Comparison of ENCODE assay signal across 9 cellular contexts in the genomic region with DNA sequence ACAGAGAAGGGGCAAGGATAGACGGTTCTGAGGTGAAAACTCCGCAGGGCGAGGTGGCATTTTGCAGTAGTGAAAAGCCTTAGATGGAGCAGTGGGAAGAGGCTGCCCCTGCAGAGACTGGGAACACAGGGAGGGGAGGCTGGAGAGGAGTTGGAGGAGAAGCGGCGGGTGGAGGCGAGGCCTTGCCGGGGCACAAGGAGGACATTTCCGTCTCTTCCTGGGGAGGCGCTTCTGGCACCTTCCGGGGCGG. TPM values are rescaled to one million over a fixed set of nuclear protein-coding genes. Genes with fewer than 3 reads are reported as not detected.
DNase-seq lines count a peak whose midpoint lies in the region; ATAC-seq and TF ChIP-seq lines count a peak whose summit lies in the region.
"Had no signal": no experiment of that assay in that cellular context is flagged by ENCODE, and none has a peak within 500 bp of the region (broad histone marks: within the 10 kb centered on the region; RNA-seq: fewer than 3 reads in every experiment).

No MANE protein-coding gene starts in this region.

- H3K27me3 ChIP-seq in GM23248 (replicated peaks; ENCODE audit: insufficient read depth), result no peaks in the 10 kb centered on the region

- H3K9ac ChIP-seq in GM23248 (peak overlapping the region; percentile 91), SK-N-MC (ENCODE audit: insufficient read length) (peak overlapping the region; percentile 71)

- no peaks in the 10 kb centered on the region for H3K27me3 Mint-ChIP-seq in stimulated activated naive CD8-positive, alpha-beta T cell treated with anti-CD3 and anti-CD28 coated beads, Interleukin-15, amount 100 ng/mL, for 72 hours

- H3K4me3 ChIP-seq in GM23248 (peak overlapping the region; percentile 71), SK-N-MC (peak overlapping the region; percentile 71), foreskin fibroblast (ENCODE audit: low read depth in 1 of 2, low read length in 2 of 2) (peak overlapping the region; percentile 29 to 42)

- 12 to 13% methylated on average over 7 to 11 of the region's 11 CpGs for WGBS in GM23248 (ENCODE audit: low coverage in 1 of 2, low lambda C conversion rate in 2 of 2, missing lambda C conversion rate in 2 of 2), 2 experiments

- H3K9me3 ChIP-seq in GM23248 (ENCODE audit: low read depth), result no peaks in the 10 kb centered on the region
- no peaks in the 10 kb centered on the region for H3K9me3 ChIP-seq in SK-N-MC (ENCODE audit: low read depth, low read length)

- DNase-seq in GM23248 (no peak), SK-N-MC (ENCODE audit: low read depth, low spot score) (no peak), foreskin fibroblast (no peak), AG20443 (ENCODE audit: low spot score) (no peak), NCI-H2171 treated with DMSO at 0.1 percent for 48 hours (lab: John Stamatoyannopoulos, UW) (no peak)
- no peak for DNase-seq in stimulated activated naive CD8-positive, alpha-beta T cell treated with anti-CD3 and anti-CD28 coated beads, Interleukin-15, amount 100 ng/mL, for 72 hours
- DNase-seq in stimulated activated CD4-positive, alpha-beta T cell treated with anti-CD3 and anti-CD28 coated beads, Interleukin-4, amount 100 ng/mL, for 1 hour, result no peak

- peak overlapping the region; percentile 98 for H3K27ac Mint-ChIP-seq in stimulated activated naive CD8-positive, alpha-beta T cell treated with anti-CD3 and anti-CD28 coated beads, Interleukin-15, amount 100 ng/mL, for 72 hours

- H3K36me3 ChIP-seq in GM23248 (ENCODE audit: low read depth) (no peaks in the 10 kb centered on the region), SK-N-MC (ENCODE audit: insufficient read depth, low read length) (no peaks in the 10 kb centered on the region)

- H3K9me3 Mint-ChIP-seq in stimulated activated naive CD8-positive, alpha-beta T cell treated with anti-CD3 and anti-CD28 coated beads, Interleukin-15, amount 100 ng/mL, for 72 hours, result no peaks in the 10 kb centered on the region

- peak overlapping the region; percentile 70 for H3K27ac ChIP-seq in GM23248
- no peak overlapping the region for H3K27ac ChIP-seq in SK-N-MC

- no peaks in the 10 kb centered on the region for H4K20me1 ChIP-seq in GM23248 (ENCODE audit: insufficient read depth)

- H3K4me1 Mint-ChIP-seq in stimulated activated naive CD8-positive, alpha-beta T cell treated with anti-CD3 and anti-CD28 coated beads, Interleukin-15, amount 100 ng/mL, for 72 hours, result peaks cover 27% of the 10 kb centered on the region

- ATAC-seq in stimulated activated naive CD8-positive, alpha-beta T cell treated with anti-CD3 and anti-CD28 coated beads, Interleukin-15, amount 100 ng/mL, for 72 hours, result no peak
- no peak for ATAC-seq in GM19324 (IDR thresholded peaks at IDR 0.05; ENCODE audit: low FRiP score, unreplicated experiment)

- H2AFZ ChIP-seq in GM23248, result peak overlapping the region; percentile 100

- no peak for TF ChIP-seq CTCF in foreskin fibroblast (IDR thresholded peaks at IDR 0.05; ENCODE audit: low read depth, low read length)

- no peaks in the 10 kb centered on the region for H3K9me2 ChIP-seq in GM23248 (ENCODE audit: insufficient read depth)

- in situ Hi-C loops in GM23248 (cut with MboI), result no loop called here

- H3K79me2 ChIP-seq in GM23248 (ENCODE audit: insufficient read depth), result no peaks in the 10 kb centered on the region

- H3F3A ChIP-seq in GM23248 (ENCODE audit: insufficient read depth), result no peaks in the 10 kb centered on the region

- H3K4me3 Mint-ChIP-seq in stimulated activated naive CD8-positive, alpha-beta T cell treated with anti-CD3 and anti-CD28 coated beads, Interleukin-15, amount 100 ng/mL, for 72 hours, result peak overlapping the region; percentile 79 to 89

- peaks cover 6% of the 10 kb centered on the region; the same call in 1 of the 2 replicates for H3K4me1 ChIP-seq in GM23248 (ENCODE audit: insufficient read depth)

- peak overlapping the region; percentile 83 for H3K4me2 ChIP-seq in GM23248 (ENCODE audit: unreplicated experiment)

RNA-seq across cellular contexts. Expression of gene LDB3, which starts 42.6 kb away (rescaled TPM):
- under 0.01 and 0.11 TPM in 2 replicates for total RNA-seq in GM23248 (2014; rRNA removed; shearing (Covaris generic))
- 0.05 and 0.08 TPM in 2 replicates for polyA plus RNA-seq in GM23248 (2016; fragmentation: Nextera tagmentation; extraction: Ambion mirVana)
- total RNA-seq: T-helper 1 cell treated with Interleukin-12 subunit alpha and Interleukin-12 subunit beta and Interleukin-4 antibody, amounts not matched to agents 30 ng/mL and 1 ng/mL, for 36 hours had no signal

RNA-seq across cellular contexts. Expression of gene BMPR1A, which starts 45.5 kb away (rescaled TPM):
- 35.5 and 41.7 TPM in 2 replicates for total RNA-seq in GM23248 (2014; rRNA removed; shearing (Covaris generic))
- 15.5 and 16.5 TPM in 2 replicates for polyA plus RNA-seq in GM23248 (2016; fragmentation: Nextera tagmentation; extraction: Ambion mirVana)

RNA-seq across cellular contexts. Expression of gene OPN4, which starts 56.6 kb away (rescaled TPM):
- total RNA-seq in GM23248 (2014; rRNA removed; shearing (Covaris generic)), result not detected in 2 replicates
- polyA plus RNA-seq in GM23248 (2016; fragmentation: Nextera tagmentation; extraction: Ambion mirVana), result not detected in 2 replicates
- total RNA-seq: T-helper 1 cell treated with Interleukin-12 subunit alpha and Interleukin-12 subunit beta and Interleukin-4 antibody, amounts not matched to agents 30 ng/mL and 1 ng/mL, for 36 hours had no signal
